28 cellular contexts compared by ENCODE assay signal in the genomic region with DNA sequence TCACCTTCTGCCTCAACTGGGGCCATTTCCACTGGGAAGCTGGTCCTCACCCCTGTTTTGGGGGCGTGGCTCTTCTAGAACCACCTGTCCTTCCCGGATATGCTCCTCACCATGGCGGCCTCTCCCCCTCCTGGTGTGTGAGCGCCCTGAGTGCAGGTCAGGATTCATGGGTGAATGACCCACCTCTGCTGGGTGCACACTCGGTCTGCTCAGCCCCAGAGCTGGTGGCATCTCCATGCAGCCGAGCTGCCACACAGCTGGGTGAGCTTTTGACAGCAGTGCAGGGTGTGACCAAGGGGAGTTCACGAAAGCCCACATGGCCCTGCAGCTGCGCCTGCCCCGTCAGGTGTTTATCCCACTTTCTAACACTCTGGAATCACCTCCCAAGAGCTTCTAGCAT. TPM values are rescaled to one million over a fixed set of nuclear protein-coding genes. Genes with fewer than 3 reads are reported as not detected.
DNase-seq lines count a peak whose midpoint lies in the region; ATAC-seq, FAIRE-seq and TF ChIP-seq lines count a peak whose summit lies in the region.
"Had no signal": no experiment of that assay in that cellular context is flagged by ENCODE, and none has a peak within 500 bp of the region (broad histone marks: within the 10 kb centered on the region; RNA-seq: fewer than 3 reads in every experiment).

No MANE protein-coding gene starts in this region.

- H3K4me1 ChIP-seq in small intestine (ENCODE audit: control insufficient read depth in 2 of 2, insufficient read depth in 1 of 2, low read depth in 1 of 2, low read length in 1 of 2) (no peaks in the 10 kb centered on the region), SK-N-SH (ENCODE audit: control insufficient read depth in 1 of 2, insufficient read depth in 2 of 2, low read depth in 1 of 2, low read length in 1 of 2) (peaks cover 12 to 15% of the 10 kb centered on the region in 2 experiments; a peak in 3 of 4 replicates)
- H3K4me1 ChIP-seq: gastrocnemius medialis, parathyroid adenoma, testis, uterus had no signal

- H3K9me3 Mint-ChIP-seq in effector memory CD8-positive, alpha-beta T cell = no peaks in the 10 kb centered on the region
- H3K9me3 Mint-ChIP-seq: activated naive CD4-positive, alpha-beta T cell treated with anti-CD3 and anti-CD28 coated beads, Interleukin-2, amount 50 U/mL, for 72 hours; neural progenitor cell; stimulated activated naive CD8-positive, alpha-beta T cell treated with anti-CD3 and anti-CD28 coated beads, Interleukin-15, Interleukin-2, amounts not matched to agents 100 ng/mL and 50 ng/mL, for 24 hours had no signal

- no peak for FAIRE-seq in small intestine (lab: Jason Lieb, UNC)

- no peak overlapping the region for H2AFZ ChIP-seq in SK-N-SH (ENCODE audit: low read depth)
- H2AFZ ChIP-seq: hepatocyte, neural progenitor cell, parathyroid adenoma had no signal

- no peaks in the 10 kb centered on the region for H3K79me2 ChIP-seq in SK-N-SH (ENCODE audit: insufficient read depth)
- H3K79me2 ChIP-seq: hepatocyte, parathyroid adenoma had no signal

- H3K9me3 ChIP-seq in small intestine (ENCODE audit: control insufficient read depth, low read depth) (no peaks in the 10 kb centered on the region), SK-N-SH (no peaks in the 10 kb centered on the region)
- H3K9me3 ChIP-seq: gastrocnemius medialis, right atrium auricular region, testis, uterus had no signal

- H3K36me3 ChIP-seq in small intestine (ENCODE audit: control insufficient read depth in 2 of 2, insufficient read depth in 2 of 2, low read length in 2 of 2) (no peaks in the 10 kb centered on the region), SK-N-SH (replicated peaks in 1 of 2; ENCODE audit: control insufficient read depth in 1 of 2, insufficient read depth in 2 of 2, low read length in 1 of 2) (peaks cover 0 to 21% of the 10 kb centered on the region in 2 experiments)
- H3K36me3 ChIP-seq: neural progenitor cell, uterus had no signal

- H4K20me1 ChIP-seq in SK-N-SH (ENCODE audit: insufficient read depth) = 0 out of 2 replicates have a peak, but pooled peaks cover 3% of the 10 kb centered on the region

- 32 to 78% (median 71%) methylated on average over 9 of the region's 9 CpGs for whole genome bisulfite sequencing in small intestine, 3 donors
- WGBS in SK-N-SH (ENCODE audit: low lambda C conversion rate) = 81% methylated on average over 8 of the region's 9 CpGs

- H3K27ac ChIP-seq in small intestine (ENCODE audit: low read depth in 1 of 2, low read length in 1 of 2) (no peak overlapping the region), SK-N-SH (ENCODE audit: low read depth in 2 of 2, low read length in 1 of 2) (no peak overlapping the region)
- H3K27ac ChIP-seq: gastrocnemius medialis, hepatocyte, neural progenitor cell, parathyroid adenoma, right atrium auricular region, testis, uterus had no signal

- no peak overlapping the region for H3K4me2 ChIP-seq in SK-N-SH
- H3K4me2 ChIP-seq: hepatocyte, neural progenitor cell, smooth muscle cell had no signal

- H3K27ac Mint-ChIP-seq in effector memory CD8-positive, alpha-beta T cell = peak overlapping the region; percentile 2 to 85
- H3K27ac Mint-ChIP-seq: neural progenitor cell; stimulated activated naive CD8-positive, alpha-beta T cell treated with anti-CD3 and anti-CD28 coated beads, Interleukin-15, Interleukin-2, amounts not matched to agents 100 ng/mL and 50 ng/mL, for 24 hours had no signal

- TF ChIP-seq RAD21 in SK-N-SH (IDR thresholded peaks at IDR 0.05; ENCODE audit: low read length) = no peak

- H3K36me3 Mint-ChIP-seq in effector memory CD8-positive, alpha-beta T cell (ENCODE audit: insufficient read depth) = peaks cover 18% of the 10 kb centered on the region
- H3K36me3 Mint-ChIP-seq: activated naive CD4-positive, alpha-beta T cell treated with anti-CD3 and anti-CD28 coated beads, Interleukin-2, amount 50 U/mL, for 72 hours had no signal

- TF ChIP-seq CTCF in SK-N-SH (IDR thresholded peaks at IDR 0.05) (no peak), GM13977 (IDR thresholded peaks at IDR 0.05; ENCODE audit: extremely low read depth, insufficient read depth, missing control alignments) (no peak)

- no peak overlapping the region for H3K9ac ChIP-seq in SK-N-SH
- H3K9ac ChIP-seq: neural progenitor cell, parathyroid adenoma had no signal

- H3K9me2 ChIP-seq in SK-N-SH = no peaks in the 10 kb centered on the region

- CTCF ChIA-PET in SK-N-SH (lab: Yijun Ruan, JAX) = interaction anchor here (0.7 to 98.1 kb wide), 5 partner anchors 26 to 96 kb away, joined by 3 to 3869 read pairs (median 4); partner anchors contain the start of genes FDXR, GRIN2C and RAB37

- peak; percentile 75 for DNase-seq in COLO668 (lab: John Stamatoyannopoulos, UW; ENCODE audit: unreplicated experiment)
- peak; percentile 80 for DNase-seq in NCI-H2171 treated with DMSO at 0.1 percent for 48 hours (lab: John Stamatoyannopoulos, UW)
- DNase-seq in effector memory CD8-positive, alpha-beta T cell = no peak
- DNase-seq in small intestine = peak; percentile 18
- no peak for DNase-seq in foreskin melanocyte
- no peak for DNase-seq in SK-N-SH
- DNase-seq in GM13977 (ENCODE audit: low spot score) = no peak
- DNase-seq: activated CD4-positive, alpha-beta T cell treated with anti-CD3 and anti-CD28 coated beads for 48 hours; activated effector memory CD4-positive, alpha-beta T cell treated with Interleukin-2 at 50 U/mL for 16 hours; amygdala; DMS153; gastrocnemius medialis; IMR-90; NCI-H1048; NCI-H524 treated with DMSO at 0.1 percent for 48 hours; stimulated activated CD4-positive, alpha-beta T cell treated with anti-CD3 and anti-CD28 coated beads, Interleukin-1b, Interleukin-23, amount 100 ng/mL, for 48 hours; T-helper 9 cell; testis; uterus had no signal

- POLR2A ChIA-PET in SK-N-SH (lab: Yijun Ruan, JAX) = interaction anchor here (1.2 to 1.4 kb wide), 2 partner anchors 8 to 11 kb away, joined by 3 read pairs; no protein-coding TSS in a partner anchor

- H3F3A ChIP-seq in SK-N-SH (replicated peaks; ENCODE audit: insufficient read depth) = peaks cover 3% of the 10 kb centered on the region

- no peak for ATAC-seq in effector memory CD8-positive, alpha-beta T cell (replicated peaks)
- ATAC-seq in activated CD4-positive, CD25-positive, alpha-beta regulatory T cell treated with anti-CD3 and anti-CD28 coated beads, Interleukin-2, amount 50 U/mL, for 24 hours = no peak
- ATAC-seq: activated naive CD4-positive, alpha-beta T cell treated with anti-CD3 and anti-CD28 coated beads, Interleukin-2, amount 50 U/mL, for 72 hours; gastrocnemius medialis; Panc1 had no signal

- in situ Hi-C loops in GM13977 (cut with MboI; ENCODE audit: low pct_unique_long_range_greater_than_20kb, low sequenced_read_pairs, unreplicated experiment) = no loop called here

- H3K27me3 ChIP-seq in small intestine (ENCODE audit: control insufficient read depth in 2 of 2, insufficient read depth in 2 of 2, low read length in 2 of 2) (no peaks in the 10 kb centered on the region), SK-N-SH (ENCODE audit: insufficient read depth) (no peaks in the 10 kb centered on the region)
- H3K27me3 ChIP-seq: gastrocnemius medialis, hepatocyte, neural progenitor cell, right atrium auricular region, testis, uterus had no signal

- H3K4me1 Mint-ChIP-seq in effector memory CD8-positive, alpha-beta T cell (ENCODE audit: low read depth in 2 of 2) = peaks cover 4% of the 10 kb centered on the region in 2 donors

- TF ChIP-seq EP300 in SK-N-SH (IDR thresholded peaks at IDR 0.05; ENCODE audit: borderline replicate concordance in 1 of 2, low read depth in 1 of 2, low read length in 1 of 2) = no peak

- H3K4me3 ChIP-seq in small intestine (ENCODE audit: low read depth in 1 of 2, low read length in 2 of 2) = no peak overlapping the region
- no peak overlapping the region for H3K4me3 ChIP-seq in SK-N-SH (ENCODE audit: low read depth in 2 of 2, low read length in 1 of 2)
- H3K4me3 ChIP-seq: gastrocnemius medialis, hepatocyte, neural progenitor cell, right atrium auricular region, smooth muscle cell, testis, uterus had no signal

- H3K4me3 Mint-ChIP-seq in effector memory CD8-positive, alpha-beta T cell = no peak overlapping the region
- H3K4me3 Mint-ChIP-seq: neural progenitor cell; stimulated activated naive CD8-positive, alpha-beta T cell treated with anti-CD3 and anti-CD28 coated beads, Interleukin-15, Interleukin-2, amounts not matched to agents 100 ng/mL and 50 ng/mL, for 24 hours had no signal

- H3K27me3 Mint-ChIP-seq in effector memory CD8-positive, alpha-beta T cell = no peaks in the 10 kb centered on the region
- H3K27me3 Mint-ChIP-seq: stimulated activated naive CD8-positive, alpha-beta T cell treated with anti-CD3 and anti-CD28 coated beads, Interleukin-15, Interleukin-2, amounts not matched to agents 100 ng/mL and 50 ng/mL, for 24 hours had no signal

TF ChIP-seq in SK-N-SH, 30 proteins besides CTCF, POLR2A, EP300 and RAD21 (continues in another document):
- TF ChIP-seq TEAD4 (IDR thresholded peaks at IDR 0.05; ENCODE audit: borderline replicate concordance, insufficient read depth) (no peak), SMC3 (IDR thresholded peaks at IDR 0.05; ENCODE audit: low read depth, low read length) (no peak), RCOR1 (IDR thresholded peaks at IDR 0.05; ENCODE audit: low read length) (no peak), GATA2 (CRISPR knock-in tag; IDR thresholded peaks at IDR 0.05) (no peak), NRF1 (IDR thresholded peaks at IDR 0.05; ENCODE audit: low read depth, low read length) (no peak)

RNA-seq across cellular contexts. Expression of gene GRIN2C, which starts 27.3 kb away (rescaled TPM):
- polyA plus RNA-seq in small intestine (under 1 TPM in 1 of 3 donors, not detected in 2; 0.37 TPM), SK-N-SH (2012; rRNA removed) (0.39 and 0.45 TPM in 2 replicates)
- 0.05 and 0.08 TPM in 2 replicates for polyA plus RNA-seq in SK-N-SH (2012; cell fraction: cytosol; rRNA removed)
- 4.1 and 9.2 TPM in 2 replicates for polyA plus RNA-seq in SK-N-SH (2012; cell fraction: nucleus; rRNA removed)

RNA-seq across cellular contexts. Expression of gene FDXR, which starts 40.4 kb away (rescaled TPM):
- polyA plus RNA-seq in small intestine (10 to 100 TPM; 12.4 to 16.6 (median 12.5) TPM), SK-N-SH (2012; rRNA removed) (86.7 and 89.5 TPM in 2 replicates)
- polyA plus RNA-seq in SK-N-SH (2012; cell fraction: cytosol; rRNA removed) = 38.8 and 57.6 TPM in 2 replicates
- 126 and 203 TPM in 2 replicates for polyA plus RNA-seq in SK-N-SH (2012; cell fraction: nucleus; rRNA removed)

RNA-seq across cellular contexts. Expression of gene NAT9, which starts 56.3 kb away (rescaled TPM):
- 10 to 100 TPM; 12.4 to 28.3 (median 16.3) TPM for polyA plus RNA-seq in small intestine
- 117 and 190 TPM in 2 replicates for polyA plus RNA-seq in SK-N-SH (2012; rRNA removed)
- polyA plus RNA-seq in SK-N-SH (2012; cell fraction: cytosol; rRNA removed) = 38.1 and 64.6 TPM in 2 replicates
- 744 and 872 TPM in 2 replicates for polyA plus RNA-seq in SK-N-SH (2012; cell fraction: nucleus; rRNA removed)

Comparison
In these comparisons a context has a peak if more than half of its experiments do, and no peak if none do; other contexts are left out.
1. DNase-seq: peak in COLO668 (single experiment), NCI-H2171 treated with DMSO at 0.1 percent for 48 hours (single experiment) and small intestine (single experiment); none in effector memory CD8-positive, alpha-beta T cell (0 of 3), foreskin melanocyte (single experiment), SK-N-SH (single experiment) and GM13977 (single experiment).